29 cellular contexts compared by ENCODE assay signal in genomic region chr5:125290935-125291334, GRCh38.
"Had no signal": no experiment of that assay in that cellular context is flagged by ENCODE, and none has a peak within 500 bp of the region (broad histone marks: within the 10 kb centered on the region; RNA-seq: fewer than 3 reads in every experiment).

No MANE protein-coding gene starts in this region.

- H3K36me3 ChIP-seq: heart left ventricle, left lung, lower lobe of right lung, pancreas, prostate gland, sigmoid colon, spleen, suprapubic skin, thoracic aorta, tibial artery, uterus had no signal

- H3K27ac Mint-ChIP-seq: mesothelial cell of epicardium; naive thymus-derived CD4-positive, alpha-beta T cell; natural killer cell treated with Interleukin-12 subunit alpha and Interleukin-12 subunit beta and Interleukin-15 and Interleukin-18, amount 100 ng/mL, for 72 hours; stimulated activated effector memory CD8-positive, alpha-beta T cell treated with anti-CD3 and anti-CD28 coated beads, Interleukin-12 subunit alpha, Interleukin-12 subunit beta, amount 100 ng/mL, for 72 hours; stimulated activated naive CD8-positive, alpha-beta T cell treated with anti-CD3 and anti-CD28 coated beads, Interleukin-15, Interleukin-2, amounts not matched to agents 100 ng/mL and 50 ng/mL, for 24 hours; type B pancreatic cell had no signal

- H2AFZ ChIP-seq: hepatocyte had no signal

- H3K27ac ChIP-seq: heart left ventricle, hepatocyte, left lung, lower lobe of right lung, pancreas, prostate gland, sigmoid colon, spleen, suprapubic skin, thoracic aorta, tibial artery, uterus had no signal

- H3K79me2 ChIP-seq: hepatocyte had no signal

- H3K4me3 Mint-ChIP-seq: mesothelial cell of epicardium; naive thymus-derived CD4-positive, alpha-beta T cell; natural killer cell treated with Interleukin-12 subunit alpha and Interleukin-12 subunit beta and Interleukin-15 and Interleukin-18, amount 100 ng/mL, for 72 hours; stimulated activated effector memory CD8-positive, alpha-beta T cell treated with anti-CD3 and anti-CD28 coated beads, Interleukin-12 subunit alpha, Interleukin-12 subunit beta, amount 100 ng/mL, for 72 hours; stimulated activated naive CD8-positive, alpha-beta T cell treated with anti-CD3 and anti-CD28 coated beads, Interleukin-15, Interleukin-2, amounts not matched to agents 100 ng/mL and 50 ng/mL, for 24 hours; type B pancreatic cell had no signal

- H3K36me3 Mint-ChIP-seq: mesothelial cell of epicardium; naive thymus-derived CD4-positive, alpha-beta T cell; natural killer cell treated with Interleukin-12 subunit alpha and Interleukin-12 subunit beta and Interleukin-15 and Interleukin-18, amount 100 ng/mL, for 72 hours; stimulated activated effector memory CD8-positive, alpha-beta T cell treated with anti-CD3 and anti-CD28 coated beads, Interleukin-12 subunit alpha, Interleukin-12 subunit beta, amount 100 ng/mL, for 72 hours; type B pancreatic cell had no signal

- H3K27me3 Mint-ChIP-seq: naive thymus-derived CD4-positive, alpha-beta T cell; natural killer cell treated with Interleukin-12 subunit alpha and Interleukin-12 subunit beta and Interleukin-15 and Interleukin-18, amount 100 ng/mL, for 72 hours; stimulated activated naive CD8-positive, alpha-beta T cell treated with anti-CD3 and anti-CD28 coated beads, Interleukin-15, Interleukin-2, amounts not matched to agents 100 ng/mL and 50 ng/mL, for 24 hours had no signal

- H3K27me3 ChIP-seq: heart left ventricle, hepatocyte, left lung, pancreas, sigmoid colon, spleen, suprapubic skin, tibial artery, uterus had no signal

- H3K4me3 ChIP-seq: heart left ventricle, hepatocyte, left lung, lower lobe of right lung, mucosa of descending colon, pancreas, prostate gland, sigmoid colon, spleen, suprapubic skin, thoracic aorta, tibial artery, uterus had no signal

- H3K9me3 ChIP-seq: heart left ventricle, left lung, lower lobe of right lung, mucosa of descending colon, pancreas, prostate gland, sigmoid colon, spleen, suprapubic skin, thoracic aorta, tibial artery, uterus had no signal

- ATAC-seq: heart left ventricle; left cardiac atrium; left lung; lower lobe of right lung; mucosa of descending colon; naive thymus-derived CD4-positive, alpha-beta T cell; natural killer cell treated with Interleukin-12 subunit alpha and Interleukin-12 subunit beta and Interleukin-15 and Interleukin-18, amount 100 ng/mL, for 72 hours; pancreas; right cardiac atrium; stimulated activated effector memory CD8-positive, alpha-beta T cell treated with anti-CD3 and anti-CD28 coated beads, Interleukin-12 subunit alpha, Interleukin-12 subunit beta, amount 100 ng/mL, for 72 hours had no signal

- H3K4me2 ChIP-seq: hepatocyte had no signal

- H3K9me3 Mint-ChIP-seq: mesothelial cell of epicardium; natural killer cell treated with Interleukin-12 subunit alpha and Interleukin-12 subunit beta and Interleukin-15 and Interleukin-18, amount 100 ng/mL, for 72 hours; stimulated activated naive CD8-positive, alpha-beta T cell treated with anti-CD3 and anti-CD28 coated beads, Interleukin-15, Interleukin-2, amounts not matched to agents 100 ng/mL and 50 ng/mL, for 24 hours; type B pancreatic cell had no signal

- H3K4me1 Mint-ChIP-seq: naive thymus-derived CD4-positive, alpha-beta T cell; stimulated activated effector memory CD8-positive, alpha-beta T cell treated with anti-CD3 and anti-CD28 coated beads, Interleukin-12 subunit alpha, Interleukin-12 subunit beta, amount 100 ng/mL, for 72 hours had no signal

- DNase-seq: heart left ventricle; kidney glomerular epithelial cell; left cardiac atrium; left lung; lower lobe of right lung; mammary epithelial cell; mesenchymal stem cell; mucosa of descending colon; naive thymus-derived CD4-positive, alpha-beta T cell; pancreas; posterior cingulate gyrus; retina; right cardiac atrium; sigmoid colon; small intestine; spleen; stimulated activated CD4-positive, alpha-beta T cell treated with anti-CD3 and anti-CD28 coated beads, Interleukin-4, amount 100 ng/mL, for 24 hours; stimulated activated naive CD4-positive, alpha-beta T cell; tibial artery; uterus had no signal

- H3K4me1 ChIP-seq: left lung, lower lobe of right lung, pancreas, prostate gland, sigmoid colon, suprapubic skin, tibial artery, uterus had no signal
